ENCODE assay signal across 31 cellular contexts in genomic region chr6:54142889-54143519, GRCh38. TPM values are rescaled to one million over a fixed set of nuclear protein-coding genes. Genes with fewer than 3 reads are reported as not detected.
"Had no signal": no experiment of that assay in that cellular context is flagged by ENCODE, and none has a peak within 500 bp of the region (broad histone marks: within the 10 kb centered on the region; RNA-seq: fewer than 3 reads in every experiment).

No MANE protein-coding gene starts in this region.

- H3K27ac ChIP-seq: neutrophil, pancreas, psoas muscle, skin epidermis, spleen, suprapubic skin, testis, tibial artery, transverse colon, upper lobe of right lung, uterus had no signal

- H3K27ac Mint-ChIP-seq: natural killer cell treated with Interleukin-12 subunit alpha and Interleukin-12 subunit beta and Interleukin-15 and Interleukin-18, amount 100 ng/mL, for 72 hours; nephron progenitor cell; stimulated activated memory B cell treated with anti-CD40 and anti-IgM and Interleukin-4, amounts not matched to agents 10 μg/mL and 1 μg/mL and 100 μg/mL, for 72 hours; stimulated activated naive CD8-positive, alpha-beta T cell treated with anti-CD3 and anti-CD28 coated beads, Interleukin-15, amount 100 ng/mL, for 72 hours; type B pancreatic cell had no signal

- H3K4me1 Mint-ChIP-seq: naive thymus-derived CD8-positive, alpha-beta T cell; nephron progenitor cell; neural crest cell; stimulated activated memory B cell treated with anti-CD40 and anti-IgM and Interleukin-4, amounts not matched to agents 10 μg/mL and 1 μg/mL and 100 μg/mL, for 72 hours; stimulated activated naive CD8-positive, alpha-beta T cell treated with anti-CD3 and anti-CD28 coated beads, Interleukin-15, amount 100 ng/mL, for 72 hours had no signal

- H3K4me3 Mint-ChIP-seq: naive thymus-derived CD8-positive, alpha-beta T cell; natural killer cell treated with Interleukin-12 subunit alpha and Interleukin-12 subunit beta and Interleukin-15 and Interleukin-18, amount 100 ng/mL, for 72 hours; nephron progenitor cell; neural crest cell; stimulated activated memory B cell treated with anti-CD40 and anti-IgM and Interleukin-4, amounts not matched to agents 10 μg/mL and 1 μg/mL and 100 μg/mL, for 72 hours; stimulated activated naive CD8-positive, alpha-beta T cell treated with anti-CD3 and anti-CD28 coated beads, Interleukin-15, amount 100 ng/mL, for 72 hours; type B pancreatic cell had no signal

- H3K27me3 Mint-ChIP-seq: natural killer cell treated with Interleukin-12 subunit alpha and Interleukin-12 subunit beta and Interleukin-15 and Interleukin-18, amount 100 ng/mL, for 72 hours; stimulated activated memory B cell treated with anti-CD40 and anti-IgM and Interleukin-4, amounts not matched to agents 10 μg/mL and 1 μg/mL and 100 μg/mL, for 72 hours; stimulated activated naive CD8-positive, alpha-beta T cell treated with anti-CD3 and anti-CD28 coated beads, Interleukin-15, amount 100 ng/mL, for 72 hours; type B pancreatic cell had no signal

- FAIRE-seq: pancreas had no signal

- H3K36me3 ChIP-seq: neutrophil, pancreas, spleen, suprapubic skin, tibial artery, transverse colon, upper lobe of right lung, uterus had no signal

- H3K36me3 Mint-ChIP-seq: naive thymus-derived CD8-positive, alpha-beta T cell; natural killer cell treated with Interleukin-12 subunit alpha and Interleukin-12 subunit beta and Interleukin-15 and Interleukin-18, amount 100 ng/mL, for 72 hours; stimulated activated memory B cell treated with anti-CD40 and anti-IgM and Interleukin-4, amounts not matched to agents 10 μg/mL and 1 μg/mL and 100 μg/mL, for 72 hours; type B pancreatic cell had no signal

- H3K4me2 ChIP-seq: smooth muscle cell had no signal

- H3K9me3 ChIP-seq: neutrophil, pancreas, psoas muscle, spleen, suprapubic skin, testis, tibial artery, transverse colon, upper lobe of right lung, uterus had no signal

- H3K4me3 ChIP-seq: pancreas, psoas muscle, skin epidermis, smooth muscle cell, spleen, suprapubic skin, testis, tibial artery, transverse colon, upper lobe of right lung, uterus had no signal

- ATAC-seq: naive thymus-derived CD8-positive, alpha-beta T cell; natural killer cell treated with Interleukin-12 subunit alpha and Interleukin-12 subunit beta and Interleukin-15 and Interleukin-18, amount 100 ng/mL, for 72 hours; pancreas; right cardiac atrium; sciatic nerve; stimulated activated naive CD8-positive, alpha-beta T cell treated with anti-CD3 and anti-CD28 coated beads, Interleukin-15, amount 100 ng/mL, for 72 hours; stimulated activated naive CD8-positive, alpha-beta T cell treated with anti-CD3 and anti-CD28 coated beads, Interleukin-15, Interleukin-2, amounts not matched to agents 100 U/mL and 50 U/mL, for 24 hours; upper lobe of right lung had no signal

- H3K27me3 ChIP-seq: neutrophil, pancreas, spleen, suprapubic skin, testis, tibial artery, transverse colon, upper lobe of right lung, uterus had no signal

- H3K4me1 ChIP-seq: pancreas, spleen, suprapubic skin, testis, tibial artery, transverse colon, upper lobe of right lung, uterus had no signal

- H3K9me3 Mint-ChIP-seq: nephron progenitor cell; neural crest cell; stimulated activated memory B cell treated with anti-CD40 and anti-IgM and Interleukin-4, amounts not matched to agents 10 μg/mL and 1 μg/mL and 100 μg/mL, for 72 hours had no signal

- DNase-seq: naive thymus-derived CD8-positive, alpha-beta T cell; nephron progenitor cell; nucleus accumbens; pancreas; psoas muscle; right cardiac atrium; spleen; stimulated activated CD4-positive, alpha-beta T cell treated with anti-CD3 and anti-CD28 coated beads, Interleukin-12 subunit alpha, Interleukin-12 subunit beta, amount 100 ng/mL, for 4 hours; stimulated activated CD4-positive, alpha-beta T cell treated with anti-CD3 and anti-CD28 coated beads, Interleukin-1b, Interleukin-23, amount 100 ng/mL, for 48 hours; stimulated activated CD4-positive, alpha-beta T cell treated with anti-CD3 and anti-CD28 coated beads, Interleukin-4, amount 100 ng/mL, for 1 hour; stimulated activated CD4-positive, alpha-beta T cell treated with anti-CD3 and anti-CD28 coated beads, Interleukin-4, amount 100 ng/mL, for 4 hours; stimulated activated CD8-positive, alpha-beta memory T cell treated with anti-CD3 and anti-CD28 coated beads, Interleukin-4, amount 100 ng/mL, for 48 hours; stimulated activated naive CD4-positive, alpha-beta T cell; stimulated activated naive CD8-positive, alpha-beta T cell treated with anti-CD3 and anti-CD28 coated beads, Interleukin-15, amount 100 ng/mL, for 72 hours; stimulated activated naive CD8-positive, alpha-beta T cell treated with anti-CD3 and anti-CD28 coated beads, Interleukin-15, Interleukin-2, amounts not matched to agents 100 U/mL and 50 U/mL, for 24 hours; substantia nigra; testis; tibial artery; transverse colon; upper lobe of right lung; uterus had no signal

RNA-seq across cellular contexts. Expression of gene MLIP, which starts 31.8 kb away (rescaled TPM):
- total RNA-seq: naive thymus-derived CD8-positive, alpha-beta T cell; natural killer cell treated with Interleukin-12 subunit alpha and Interleukin-12 subunit beta and Interleukin-15 and Interleukin-18, amount 100 ng/mL, for 72 hours; neural crest cell; osteocyte; smooth muscle cell; uterus had no signal
- polyA plus RNA-seq: naive thymus-derived CD8-positive, alpha-beta T cell; smooth muscle cell had no signal
